In the genomic region with DNA sequence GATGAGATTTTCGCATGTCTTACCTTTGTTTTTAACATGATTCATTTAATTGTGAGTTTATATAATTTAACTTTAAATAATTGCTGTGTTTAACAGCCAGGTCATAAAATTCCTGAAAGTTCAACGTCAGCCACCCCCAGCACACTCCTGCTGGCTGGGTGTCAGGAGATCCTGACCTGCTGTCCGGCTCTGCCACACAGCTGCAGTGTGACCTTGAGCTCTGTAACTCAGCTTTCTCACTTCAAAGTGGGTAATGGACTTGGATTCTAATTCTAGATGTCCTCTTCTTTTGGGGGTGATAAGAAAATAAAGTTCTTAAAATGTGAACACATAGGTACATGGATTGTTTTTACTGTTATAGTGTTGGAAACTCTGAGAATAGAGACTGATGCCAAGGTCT, we compare ENCODE assay signal across 1 cellular context.
TF ChIP-seq lines count a peak whose summit lies in the region.

No MANE protein-coding gene starts in this region.

TF ChIP-seq in HepG2, 621 proteins besides CTCF, POLR2A, EP300 and RAD21 (continues in another document):
- TF ChIP-seq ZNF841 (CRISPR knock-in tag; IDR thresholded peaks at IDR 0.05; ENCODE audit: borderline replicate concordance) (no peak), TCF7 (IDR thresholded peaks at IDR 0.05; ENCODE audit: low read depth) (peak; percentile 57), SP140L (CRISPR knock-in tag; IDR thresholded peaks at IDR 0.05; ENCODE audit: borderline replicate concordance) (no peak), ZNF850 (CRISPR knock-in tag; conservative IDR thresholded peaks at IDR 0.05) (no peak), RXRB (CRISPR knock-in tag; IDR thresholded peaks at IDR 0.05; ENCODE audit: borderline replicate concordance) (peak; percentile 67; the same call in 1 of the 2 replicates), ERF (CRISPR knock-in tag; IDR thresholded peaks at IDR 0.05) (0 out of 2 replicates have a peak, but pooled peaks have one; percentile 20), NR2F2 (IDR thresholded peaks at IDR 0.05; ENCODE audit: borderline replicate concordance, low read depth) (0 out of 2 replicates have a peak, but pooled peaks have one; percentile 45), TBL1XR1 (IDR thresholded peaks at IDR 0.05; ENCODE audit: borderline replicate concordance, low read length, partially characterized antibody) (peak; percentile 49), KDM5B (CRISPR knock-in tag; IDR thresholded peaks at IDR 0.05; ENCODE audit: borderline replicate concordance) (no peak), ZNF766 (CRISPR knock-in tag; IDR thresholded peaks at IDR 0.05; ENCODE audit: borderline replicate concordance) (no peak), SRF (IDR thresholded peaks at IDR 0.05; ENCODE audit: low read depth, low read length) (no peak), CENPT (CRISPR knock-in tag; IDR thresholded peaks at IDR 0.05; ENCODE audit: low read depth) (no peak), CREB1 (IDR thresholded peaks at IDR 0.05) (no peak), CREB1 (CRISPR knock-in tag; IDR thresholded peaks at IDR 0.05) (0 out of 2 replicates have a peak, but pooled peaks have one; percentile 16), NR2F1 (CRISPR knock-in tag; IDR thresholded peaks at IDR 0.05) (peak; percentile 40 to 42; a peak in 3 of 4 replicates), MED1 (CRISPR knock-in tag; IDR thresholded peaks at IDR 0.05) (no peak), LCORL (IDR thresholded peaks at IDR 0.05) (no peak), LCORL (CRISPR knock-in tag; IDR thresholded peaks at IDR 0.05) (no peak), ZNF670 (CRISPR knock-in tag; IDR thresholded peaks at IDR 0.05; ENCODE audit: borderline replicate concordance) (no peak), HMG20B (CRISPR knock-in tag; conservative IDR thresholded peaks at IDR 0.05) (no peak), SOX13 (IDR thresholded peaks at IDR 0.05) (no peak), SOX13 (CRISPR knock-in tag; conservative IDR thresholded peaks at IDR 0.05 in 1 of 2, IDR thresholded peaks at IDR 0.05 in 1 of 2) (peak in 1 of 2 experiments; percentile 24; a peak in 1 of 4 replicates), GATAD2A (CRISPR knock-in tag; IDR thresholded peaks at IDR 0.05) (peak; percentile 38; the same call in 1 of the 2 replicates), ZNF761 (CRISPR knock-in tag; conservative IDR thresholded peaks at IDR 0.05) (peak; percentile 82; the same call in 1 of the 2 replicates), SYNCRIP (IDR thresholded peaks at IDR 0.05; ENCODE audit: insufficient read depth, low read depth, low read length) (no peak), ZNF614 (CRISPR knock-in tag; IDR thresholded peaks at IDR 0.05; ENCODE audit: borderline replicate concordance) (0 out of 2 replicates have a peak, but pooled peaks have one; percentile 23), SALL1 (CRISPR knock-in tag; IDR thresholded peaks at IDR 0.05) (peak; percentile 27; the same call in 1 of the 2 replicates), RORA (CRISPR knock-in tag; IDR thresholded peaks at IDR 0.05) (no peak), BCL6 (CRISPR knock-in tag; IDR thresholded peaks at IDR 0.05) (peak; percentile 90), MEIS2 (CRISPR knock-in tag; IDR thresholded peaks at IDR 0.05) (0 out of 2 replicates have a peak, but pooled peaks have one; percentile 24), IRX3 (CRISPR knock-in tag; IDR thresholded peaks at IDR 0.05; ENCODE audit: borderline replicate concordance, low read depth) (no peak), HMG20A (CRISPR knock-in tag; IDR thresholded peaks at IDR 0.05; ENCODE audit: borderline replicate concordance) (peak; percentile 16; the same call in 1 of the 2 replicates)
- TF ChIP-seq, protein P1, sequence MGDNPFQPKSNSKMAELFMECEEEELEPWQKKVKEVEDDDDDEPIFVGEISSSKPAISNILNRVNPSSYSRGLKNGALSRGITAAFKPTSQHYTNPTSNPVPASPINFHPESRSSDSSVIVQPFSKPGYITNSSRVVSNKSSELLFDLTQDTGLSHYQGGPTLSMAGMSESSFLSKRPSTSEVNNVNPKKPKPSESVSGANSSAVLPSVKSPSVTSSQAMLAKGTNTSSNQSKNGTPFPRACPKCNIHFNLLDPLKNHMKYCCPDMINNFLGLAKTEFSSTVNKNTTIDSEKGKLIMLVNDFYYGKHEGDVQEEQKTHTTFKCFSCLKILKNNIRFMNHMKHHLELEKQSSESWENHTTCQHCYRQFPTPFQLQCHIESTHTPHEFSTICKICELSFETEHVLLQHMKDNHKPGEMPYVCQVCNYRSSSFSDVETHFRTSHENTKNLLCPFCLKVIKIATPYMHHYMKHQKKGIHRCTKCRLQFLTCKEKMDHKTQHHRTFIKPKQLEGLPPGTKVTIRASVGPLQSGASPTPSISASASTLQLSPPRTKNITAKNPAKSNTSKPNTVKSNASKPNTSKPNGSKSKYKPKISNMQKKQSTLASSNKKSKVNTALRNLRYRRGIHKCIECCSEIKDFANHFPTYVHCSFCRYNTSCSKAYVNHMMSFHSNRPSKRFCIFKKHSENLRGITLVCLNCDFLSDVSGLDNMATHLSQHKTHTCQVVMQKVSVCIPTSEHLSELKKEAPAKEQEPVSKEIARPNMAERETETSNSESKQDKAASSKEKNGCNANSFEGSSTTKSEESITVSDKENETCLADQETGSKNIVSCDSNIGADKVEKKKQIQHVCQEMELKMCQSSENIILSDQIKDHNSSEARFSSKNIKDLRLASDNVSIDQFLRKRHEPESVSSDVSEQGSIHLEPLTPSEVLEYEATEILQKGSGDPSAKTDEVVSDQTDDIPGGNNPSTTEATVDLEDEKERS (CRISPR knock-in tag; IDR thresholded peaks at IDR 0.05), result no peak
- TF ChIP-seq, protein P2, sequence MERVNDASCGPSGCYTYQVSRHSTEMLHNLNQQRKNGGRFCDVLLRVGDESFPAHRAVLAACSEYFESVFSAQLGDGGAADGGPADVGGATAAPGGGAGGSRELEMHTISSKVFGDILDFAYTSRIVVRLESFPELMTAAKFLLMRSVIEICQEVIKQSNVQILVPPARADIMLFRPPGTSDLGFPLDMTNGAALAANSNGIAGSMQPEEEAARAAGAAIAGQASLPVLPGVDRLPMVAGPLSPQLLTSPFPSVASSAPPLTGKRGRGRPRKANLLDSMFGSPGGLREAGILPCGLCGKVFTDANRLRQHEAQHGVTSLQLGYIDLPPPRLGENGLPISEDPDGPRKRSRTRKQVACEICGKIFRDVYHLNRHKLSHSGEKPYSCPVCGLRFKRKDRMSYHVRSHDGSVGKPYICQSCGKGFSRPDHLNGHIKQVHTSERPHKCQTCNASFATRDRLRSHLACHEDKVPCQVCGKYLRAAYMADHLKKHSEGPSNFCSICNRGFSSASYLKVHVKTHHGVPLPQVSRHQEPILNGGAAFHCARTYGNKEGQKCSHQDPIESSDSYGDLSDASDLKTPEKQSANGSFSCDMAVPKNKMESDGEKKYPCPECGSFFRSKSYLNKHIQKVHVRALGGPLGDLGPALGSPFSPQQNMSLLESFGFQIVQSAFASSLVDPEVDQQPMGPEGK (CRISPR knock-in tag; IDR thresholded peaks at IDR 0.05), result 0 out of 2 replicates have a peak, but pooled peaks have one; percentile 19
- TF ChIP-seq, protein P3, sequence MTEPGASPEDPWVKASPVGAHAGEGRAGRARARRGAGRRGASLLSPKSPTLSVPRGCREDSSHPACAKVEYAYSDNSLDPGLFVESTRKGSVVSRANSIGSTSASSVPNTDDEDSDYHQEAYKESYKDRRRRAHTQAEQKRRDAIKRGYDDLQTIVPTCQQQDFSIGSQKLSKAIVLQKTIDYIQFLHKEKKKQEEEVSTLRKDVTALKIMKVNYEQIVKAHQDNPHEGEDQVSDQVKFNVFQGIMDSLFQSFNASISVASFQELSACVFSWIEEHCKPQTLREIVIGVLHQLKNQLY (CRISPR knock-in tag; IDR thresholded peaks at IDR 0.05), result 0 out of 2 replicates have a peak, but pooled peaks have one; percentile 10
- TF ChIP-seq, protein P4, sequence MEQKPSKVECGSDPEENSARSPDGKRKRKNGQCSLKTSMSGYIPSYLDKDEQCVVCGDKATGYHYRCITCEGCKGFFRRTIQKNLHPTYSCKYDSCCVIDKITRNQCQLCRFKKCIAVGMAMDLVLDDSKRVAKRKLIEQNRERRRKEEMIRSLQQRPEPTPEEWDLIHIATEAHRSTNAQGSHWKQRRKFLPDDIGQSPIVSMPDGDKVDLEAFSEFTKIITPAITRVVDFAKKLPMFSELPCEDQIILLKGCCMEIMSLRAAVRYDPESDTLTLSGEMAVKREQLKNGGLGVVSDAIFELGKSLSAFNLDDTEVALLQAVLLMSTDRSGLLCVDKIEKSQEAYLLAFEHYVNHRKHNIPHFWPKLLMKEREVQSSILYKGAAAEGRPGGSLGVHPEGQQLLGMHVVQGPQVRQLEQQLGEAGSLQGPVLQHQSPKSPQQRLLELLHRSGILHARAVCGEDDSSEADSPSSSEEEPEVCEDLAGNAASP (CRISPR knock-in tag; IDR thresholded peaks at IDR 0.05; ENCODE audit: borderline replicate concordance), result no peak
- TF ChIP-seq, protein P5, sequence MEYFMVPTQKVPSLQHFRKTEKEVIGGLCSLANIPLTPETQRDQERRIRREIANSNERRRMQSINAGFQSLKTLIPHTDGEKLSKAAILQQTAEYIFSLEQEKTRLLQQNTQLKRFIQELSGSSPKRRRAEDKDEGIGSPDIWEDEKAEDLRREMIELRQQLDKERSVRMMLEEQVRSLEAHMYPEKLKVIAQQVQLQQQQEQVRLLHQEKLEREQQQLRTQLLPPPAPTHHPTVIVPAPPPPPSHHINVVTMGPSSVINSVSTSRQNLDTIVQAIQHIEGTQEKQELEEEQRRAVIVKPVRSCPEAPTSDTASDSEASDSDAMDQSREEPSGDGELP (IDR thresholded peaks at IDR 0.05; ENCODE audit: borderline replicate concordance, low read depth), result peak; percentile 75; the same call in 1 of the 2 replicates
- TF ChIP-seq, protein P6, sequence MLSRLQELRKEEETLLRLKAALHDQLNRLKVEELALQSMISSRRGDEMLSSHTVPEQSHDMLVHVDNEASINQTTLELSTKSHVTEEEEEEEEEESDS (CRISPR knock-in tag; IDR thresholded peaks at IDR 0.05; ENCODE audit: borderline replicate concordance), result no peak
- TF ChIP-seq, protein P7, sequence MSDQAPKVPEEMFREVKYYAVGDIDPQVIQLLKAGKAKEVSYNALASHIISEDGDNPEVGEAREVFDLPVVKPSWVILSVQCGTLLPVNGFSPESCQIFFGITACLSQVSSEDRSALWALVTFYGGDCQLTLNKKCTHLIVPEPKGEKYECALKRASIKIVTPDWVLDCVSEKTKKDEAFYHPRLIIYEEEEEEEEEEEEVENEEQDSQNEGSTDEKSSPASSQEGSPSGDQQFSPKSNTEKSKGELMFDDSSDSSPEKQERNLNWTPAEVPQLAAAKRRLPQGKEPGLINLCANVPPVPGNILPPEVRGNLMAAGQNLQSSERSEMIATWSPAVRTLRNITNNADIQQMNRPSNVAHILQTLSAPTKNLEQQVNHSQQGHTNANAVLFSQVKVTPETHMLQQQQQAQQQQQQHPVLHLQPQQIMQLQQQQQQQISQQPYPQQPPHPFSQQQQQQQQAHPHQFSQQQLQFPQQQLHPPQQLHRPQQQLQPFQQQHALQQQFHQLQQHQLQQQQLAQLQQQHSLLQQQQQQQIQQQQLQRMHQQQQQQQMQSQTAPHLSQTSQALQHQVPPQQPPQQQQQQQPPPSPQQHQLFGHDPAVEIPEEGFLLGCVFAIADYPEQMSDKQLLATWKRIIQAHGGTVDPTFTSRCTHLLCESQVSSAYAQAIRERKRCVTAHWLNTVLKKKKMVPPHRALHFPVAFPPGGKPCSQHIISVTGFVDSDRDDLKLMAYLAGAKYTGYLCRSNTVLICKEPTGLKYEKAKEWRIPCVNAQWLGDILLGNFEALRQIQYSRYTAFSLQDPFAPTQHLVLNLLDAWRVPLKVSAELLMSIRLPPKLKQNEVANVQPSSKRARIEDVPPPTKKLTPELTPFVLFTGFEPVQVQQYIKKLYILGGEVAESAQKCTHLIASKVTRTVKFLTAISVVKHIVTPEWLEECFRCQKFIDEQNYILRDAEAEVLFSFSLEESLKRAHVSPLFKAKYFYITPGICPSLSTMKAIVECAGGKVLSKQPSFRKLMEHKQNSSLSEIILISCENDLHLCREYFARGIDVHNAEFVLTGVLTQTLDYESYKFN (CRISPR knock-in tag; conservative IDR thresholded peaks at IDR 0.05), result peak; percentile 59; the same call in 1 of the 2 replicates
- TF ChIP-seq, protein P8, sequence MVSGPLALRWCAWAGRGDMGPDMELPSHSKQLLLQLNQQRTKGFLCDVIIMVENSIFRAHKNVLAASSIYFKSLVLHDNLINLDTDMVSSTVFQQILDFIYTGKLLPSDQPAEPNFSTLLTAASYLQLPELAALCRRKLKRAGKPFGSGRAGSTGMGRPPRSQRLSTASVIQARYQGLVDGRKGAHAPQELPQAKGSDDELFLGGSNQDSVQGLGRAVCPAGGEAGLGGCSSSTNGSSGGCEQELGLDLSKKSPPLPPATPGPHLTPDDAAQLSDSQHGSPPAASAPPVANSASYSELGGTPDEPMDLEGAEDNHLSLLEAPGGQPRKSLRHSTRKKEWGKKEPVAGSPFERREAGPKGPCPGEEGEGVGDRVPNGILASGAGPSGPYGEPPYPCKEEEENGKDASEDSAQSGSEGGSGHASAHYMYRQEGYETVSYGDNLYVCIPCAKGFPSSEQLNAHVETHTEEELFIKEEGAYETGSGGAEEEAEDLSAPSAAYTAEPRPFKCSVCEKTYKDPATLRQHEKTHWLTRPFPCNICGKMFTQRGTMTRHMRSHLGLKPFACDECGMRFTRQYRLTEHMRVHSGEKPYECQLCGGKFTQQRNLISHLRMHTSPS (CRISPR knock-in tag; IDR thresholded peaks at IDR 0.05; ENCODE audit: low read depth), result no peak
- TF ChIP-seq, protein P9, sequence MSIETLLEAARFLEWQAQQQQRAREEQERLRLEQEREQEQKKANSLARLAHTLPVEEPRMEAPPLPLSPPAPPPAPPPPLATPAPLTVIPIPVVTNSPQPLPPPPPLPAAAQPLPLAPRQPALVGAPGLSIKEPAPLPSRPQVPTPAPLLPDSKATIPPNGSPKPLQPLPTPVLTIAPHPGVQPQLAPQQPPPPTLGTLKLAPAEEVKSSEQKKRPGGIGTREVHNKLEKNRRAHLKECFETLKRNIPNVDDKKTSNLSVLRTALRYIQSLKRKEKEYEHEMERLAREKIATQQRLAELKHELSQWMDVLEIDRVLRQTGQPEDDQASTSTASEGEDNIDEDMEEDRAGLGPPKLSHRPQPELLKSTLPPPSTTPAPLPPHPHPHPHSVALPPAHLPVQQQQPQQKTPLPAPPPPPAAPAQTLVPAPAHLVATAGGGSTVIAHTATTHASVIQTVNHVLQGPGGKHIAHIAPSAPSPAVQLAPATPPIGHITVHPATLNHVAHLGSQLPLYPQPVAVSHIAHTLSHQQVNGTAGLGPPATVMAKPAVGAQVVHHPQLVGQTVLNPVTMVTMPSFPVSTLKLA (IDR thresholded peaks at IDR 0.05), result no peak
- TF ChIP-seq, protein P10, sequence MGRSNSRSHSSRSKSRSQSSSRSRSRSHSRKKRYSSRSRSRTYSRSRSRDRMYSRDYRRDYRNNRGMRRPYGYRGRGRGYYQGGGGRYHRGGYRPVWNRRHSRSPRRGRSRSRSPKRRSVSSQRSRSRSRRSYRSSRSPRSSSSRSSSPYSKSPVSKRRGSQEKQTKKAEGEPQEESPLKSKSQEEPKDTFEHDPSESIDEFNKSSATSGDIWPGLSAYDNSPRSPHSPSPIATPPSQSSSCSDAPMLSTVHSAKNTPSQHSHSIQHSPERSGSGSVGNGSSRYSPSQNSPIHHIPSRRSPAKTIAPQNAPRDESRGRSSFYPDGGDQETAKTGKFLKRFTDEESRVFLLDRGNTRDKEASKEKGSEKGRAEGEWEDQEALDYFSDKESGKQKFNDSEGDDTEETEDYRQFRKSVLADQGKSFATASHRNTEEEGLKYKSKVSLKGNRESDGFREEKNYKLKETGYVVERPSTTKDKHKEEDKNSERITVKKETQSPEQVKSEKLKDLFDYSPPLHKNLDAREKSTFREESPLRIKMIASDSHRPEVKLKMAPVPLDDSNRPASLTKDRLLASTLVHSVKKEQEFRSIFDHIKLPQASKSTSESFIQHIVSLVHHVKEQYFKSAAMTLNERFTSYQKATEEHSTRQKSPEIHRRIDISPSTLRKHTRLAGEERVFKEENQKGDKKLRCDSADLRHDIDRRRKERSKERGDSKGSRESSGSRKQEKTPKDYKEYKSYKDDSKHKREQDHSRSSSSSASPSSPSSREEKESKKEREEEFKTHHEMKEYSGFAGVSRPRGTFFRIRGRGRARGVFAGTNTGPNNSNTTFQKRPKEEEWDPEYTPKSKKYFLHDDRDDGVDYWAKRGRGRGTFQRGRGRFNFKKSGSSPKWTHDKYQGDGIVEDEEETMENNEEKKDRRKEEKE (IDR thresholded peaks at IDR 0.05), result no peak
